Comparison of ENCODE assay signal across 8 cellular contexts in genomic region chr12:38907171-38907923, GRCh38. TPM values are rescaled to one million over a fixed set of nuclear protein-coding genes. Genes with fewer than 3 reads are reported as not detected.
DNase-seq lines count a peak whose midpoint lies in the region; ATAC-seq, FAIRE-seq and TF ChIP-seq lines count a peak whose summit lies in the region.

No MANE protein-coding gene starts in this region.

- ATAC-seq in WTC11 (no peak), HG02981 (IDR thresholded peaks at IDR 0.05; ENCODE audit: unreplicated experiment) (no peak), HG03565 (IDR thresholded peaks at IDR 0.05; ENCODE audit: unreplicated experiment) (no peak)

- H3K9me3 ChIP-seq in skeletal muscle satellite cell (replicated peaks; ENCODE audit: low read length): no peaks in the 10 kb centered on the region

- FAIRE-seq in frontal cortex (lab: Jason Lieb, UNC): peak; percentile 68

- H3K27ac Mint-ChIP-seq in WTC11: peak overlapping the region; percentile 31; the same call in 1 of the 2 replicates

- peaks cover 4% of the 10 kb centered on the region for H3K27me3 Mint-ChIP-seq in WTC11 (ENCODE audit: low read depth)

- H3K9me3 Mint-ChIP-seq in WTC11: no peaks in the 10 kb centered on the region

- DNase-seq in H7 (no peak), WTC11 (ENCODE audit: low spot score) (no peak), frontal cortex (ENCODE audit: low spot score in 2 of 2) (no peak), head of caudate nucleus (no peak), NCI-H748 (lab: John Stamatoyannopoulos, UW; ENCODE audit: unreplicated experiment) (no peak)

- peak overlapping the region; percentile 79 for H3K9ac ChIP-seq in skeletal muscle satellite cell (ENCODE audit: low read depth, low read length)

- H3K36me3 Mint-ChIP-seq in WTC11: no peaks in the 10 kb centered on the region

- H3K4me1 ChIP-seq in skeletal muscle satellite cell (ENCODE audit: control insufficient read depth, insufficient read depth, low read length): peaks cover 7% of the 10 kb centered on the region

- no peak for TF ChIP-seq CTCF in WTC11 (IDR thresholded peaks at IDR 0.05)

- no peaks in the 10 kb centered on the region for H3K27me3 ChIP-seq in H7 (ENCODE audit: control insufficient read depth, insufficient read depth, low read length)
- H3K27me3 ChIP-seq in skeletal muscle satellite cell (ENCODE audit: control insufficient read depth, insufficient read depth, low read length): peaks cover 11% of the 10 kb centered on the region

- H3K36me3 ChIP-seq in H7 (replicated peaks; ENCODE audit: control insufficient read depth, insufficient read depth, low read length) (no peaks in the 10 kb centered on the region), skeletal muscle satellite cell (ENCODE audit: insufficient read depth, low read length) (no peaks in the 10 kb centered on the region)

- POLR2A ChIA-PET in WTC11 (lab: Charles Lee): no interaction called here

- intact Hi-C loops in head of caudate nucleus (cut with DNase I): loop anchor here (2.0 to 10.0 kb wide), 2 partner anchors 197 to 583 kb away; no protein-coding TSS in a partner anchor

- H3K4me2 ChIP-seq in skeletal muscle satellite cell (ENCODE audit: low read length): peak overlapping the region; percentile 96

- peak overlapping the region; percentile 93 for H3K4me3 Mint-ChIP-seq in WTC11

- H3K4me3 ChIP-seq in H7 (ENCODE audit: insufficient read depth, low read depth, low read length): peak overlapping the region; percentile 90
- H3K4me3 ChIP-seq in skeletal muscle satellite cell (ENCODE audit: low read length): peak overlapping the region; percentile 81

- peaks cover 19% of the 10 kb centered on the region for H3K4me1 Mint-ChIP-seq in WTC11

- CTCF ChIA-PET in WTC11 (lab: Charles Lee): interaction anchor here (0.7 to 3.8 kb wide), 22 partner anchors 8 to 400 kb away, joined by 3 to 43 read pairs (median 4); no protein-coding TSS in a partner anchor

TF ChIP-seq in WTC11, 78 proteins besides CTCF, POLR2A, EP300 and RAD21:
- TF ChIP-seq, protein P1, sequence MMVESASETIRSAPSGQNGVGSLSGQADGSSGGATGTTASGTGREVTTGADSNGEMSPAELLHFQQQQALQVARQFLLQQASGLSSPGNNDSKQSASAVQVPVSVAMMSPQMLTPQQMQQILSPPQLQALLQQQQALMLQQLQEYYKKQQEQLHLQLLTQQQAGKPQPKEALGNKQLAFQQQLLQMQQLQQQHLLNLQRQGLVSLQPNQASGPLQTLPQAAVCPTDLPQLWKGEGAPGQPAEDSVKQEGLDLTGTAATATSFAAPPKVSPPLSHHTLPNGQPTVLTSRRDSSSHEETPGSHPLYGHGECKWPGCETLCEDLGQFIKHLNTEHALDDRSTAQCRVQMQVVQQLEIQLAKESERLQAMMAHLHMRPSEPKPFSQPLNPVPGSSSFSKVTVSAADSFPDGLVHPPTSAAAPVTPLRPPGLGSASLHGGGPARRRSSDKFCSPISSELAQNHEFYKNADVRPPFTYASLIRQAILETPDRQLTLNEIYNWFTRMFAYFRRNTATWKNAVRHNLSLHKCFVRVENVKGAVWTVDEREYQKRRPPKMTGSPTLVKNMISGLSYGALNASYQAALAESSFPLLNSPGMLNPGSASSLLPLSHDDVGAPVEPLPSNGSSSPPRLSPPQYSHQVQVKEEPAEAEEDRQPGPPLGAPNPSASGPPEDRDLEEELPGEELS (CRISPR knock-in tag; IDR thresholded peaks at IDR 0.05): no peak
- TF ChIP-seq TEAD1 (CRISPR knock-in tag; IDR thresholded peaks at IDR 0.05) (no peak), HMGA2 (CRISPR knock-in tag; IDR thresholded peaks at IDR 0.05) (peak; percentile 98)

RNA-seq across cellular contexts. Expression of gene CPNE8, which starts 2.0 kb away (rescaled TPM):
- 10.9 and 12.4 TPM in 2 replicates for total RNA-seq in H7 (2014; rRNA removed; shearing (Covaris generic))
- total RNA-seq in WTC11 (2021) (4.9 to 8.3 TPM (median 7.2 TPM) in 3 replicates), frontal cortex (32.6 TPM)
- total RNA-seq in skeletal muscle satellite cell (2012; rRNA removed): 12.2 and 18.8 TPM in 2 replicates
